ENCODE assay signal across 21 cellular contexts in the genomic region with DNA sequence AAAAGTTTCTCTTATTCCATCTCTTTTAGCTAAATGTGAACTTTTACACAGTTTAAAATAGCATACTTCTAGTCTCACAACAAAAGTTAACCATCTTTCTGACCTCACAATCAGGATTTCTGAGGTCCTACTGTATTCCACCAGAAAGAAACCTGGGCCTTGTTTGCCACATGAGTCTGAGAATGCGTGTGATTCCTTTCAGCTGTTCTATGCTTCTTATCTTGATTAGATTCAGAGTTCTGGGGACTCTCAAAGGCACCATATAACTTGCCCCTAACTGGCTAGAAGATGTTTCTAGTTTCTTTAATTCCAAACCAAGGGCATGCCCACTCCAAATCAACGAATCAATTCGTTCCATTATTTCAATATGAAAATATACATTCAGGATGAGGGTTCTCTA.
DNase-seq lines count a peak whose midpoint lies in the region; ATAC-seq and TF ChIP-seq lines count a peak whose summit lies in the region.
"Had no signal": no experiment of that assay in that cellular context is flagged by ENCODE, and none has a peak within 500 bp of the region (broad histone marks: within the 10 kb centered on the region; RNA-seq: fewer than 3 reads in every experiment).

No MANE protein-coding gene starts in this region.

- no peak for TF ChIP-seq EP300 in sigmoid colon (IDR thresholded peaks at IDR 0.05)

- no peak for DNase-seq in left ventricle myocardium inferior
- DNase-seq in cardiac septum (ENCODE audit: low spot score): no peak
- DNase-seq in sigmoid colon: no peak
- no peak for DNase-seq in activated CD8-positive, alpha-beta T cell treated with anti-CD3 and anti-CD28 coated beads for 36 hours
- no peak for DNase-seq in GDM1 (lab: John Stamatoyannopoulos, UW)
- DNase-seq in NCI-H526 treated with DMSO at 0.1 percent for 48 hours (lab: John Stamatoyannopoulos, UW): no peak
- DNase-seq: 8988T; BE2C; Calu3; CD4-positive, alpha-beta T cell; DMS53; HCEC 1CT; NCI-H1436 treated with DMSO at 0.1 percent for 48 hours; NCI-H2029 treated with DMSO at 0.1 percent for 48 hours; NCI-H2171 treated with DMSO at 0.1 percent for 48 hours; NCI-H446 treated with DMSO at 0.1 percent for 48 hours; NCI-H748 treated with DMSO at 0.1 percent for 48 hours; PC-9 had no signal

- H3K4me3 ChIP-seq in left ventricle myocardium inferior (no peak overlapping the region), mesodermal cell (ENCODE audit: extremely low read depth, insufficient read depth, low read length, poor library complexity, severe bottlenecking) (no peak overlapping the region), sigmoid colon (no peak overlapping the region)
- H3K4me3 ChIP-seq: PC-9 had no signal

- H3K27ac ChIP-seq in left ventricle myocardium inferior (replicated peaks) (peak overlapping the region; percentile 43), mesodermal cell (ENCODE audit: low read depth, low read length, severe bottlenecking) (peak overlapping the region; percentile 74), sigmoid colon (peak overlapping the region; percentile 48 to 76 (median 60))
- H3K27ac ChIP-seq: KMS-11, PC-9 had no signal

- H3K9me3 ChIP-seq in left ventricle myocardium inferior (replicated peaks) (no peaks in the 10 kb centered on the region), mesodermal cell (ENCODE audit: control insufficient read depth, low read length) (no peaks in the 10 kb centered on the region), sigmoid colon (no peaks in the 10 kb centered on the region)
- H3K9me3 ChIP-seq: BE2C had no signal

- no peak overlapping the region for H3K4me3 Mint-ChIP-seq in activated CD8-positive, alpha-beta T cell treated with anti-CD3 and anti-CD28 coated beads for 36 hours
- H3K4me3 Mint-ChIP-seq: CD4-positive, alpha-beta T cell had no signal

- POLR2A ChIA-PET in activated CD8-positive, alpha-beta T cell treated with anti-CD3 and anti-CD28 coated beads for 36 hours (lab: Charles Lee): no interaction called here

- CTCF ChIA-PET in activated CD8-positive, alpha-beta T cell treated with anti-CD3 and anti-CD28 coated beads for 36 hours (lab: Charles Lee): interaction anchor here (1.3 kb wide), 1 partner anchor 9 kb away, joined by 3 read pairs; no protein-coding TSS in a partner anchor

- no peak for ATAC-seq in activated CD8-positive, alpha-beta T cell treated with anti-CD3 and anti-CD28 coated beads for 36 hours
- no peak for ATAC-seq in GM21786 (IDR thresholded peaks at IDR 0.05; ENCODE audit: unreplicated experiment)

- H3K27me3 ChIP-seq in left ventricle myocardium inferior (ENCODE audit: low read depth) (no peaks in the 10 kb centered on the region), sigmoid colon (no peaks in the 10 kb centered on the region)

- H3K4me1 Mint-ChIP-seq in activated CD8-positive, alpha-beta T cell treated with anti-CD3 and anti-CD28 coated beads for 36 hours (ENCODE audit: low read depth): no peaks in the 10 kb centered on the region

- H3K36me3 ChIP-seq in left ventricle myocardium inferior (no peaks in the 10 kb centered on the region), mesodermal cell (ENCODE audit: control insufficient read depth, insufficient read depth, low read length) (no peaks in the 10 kb centered on the region), sigmoid colon (no peaks in the 10 kb centered on the region)
- H3K36me3 ChIP-seq: BE2C had no signal

- no peaks in the 10 kb centered on the region for H3K36me3 Mint-ChIP-seq in activated CD8-positive, alpha-beta T cell treated with anti-CD3 and anti-CD28 coated beads for 36 hours (ENCODE audit: low read depth)

- 91% methylated on average over 1 of the region's 3 CpGs; no CpG with 5 or more reads in 1 of the 2 experiments for WGBS in mesodermal cell (ENCODE audit: insufficient coverage in 2 of 2), 2 experiments
- 90 to 93% methylated on average over 3 of the region's 3 CpGs for WGBS in sigmoid colon, 2 donors

- intact Hi-C loops in left ventricle myocardium inferior (cut with micrococcal nuclease) (no loop called here), cardiac septum (cut with DNase I) (no loop called here), sigmoid colon (cut with DNase I) (no loop called here)
- intact Hi-C loops in activated CD8-positive, alpha-beta T cell treated with anti-CD3 and anti-CD28 coated beads for 36 hours (cut with micrococcal nuclease): no loop called here

- TF ChIP-seq POLR2A in sigmoid colon (IDR thresholded peaks at IDR 0.05): no peak

- no peaks in the 10 kb centered on the region for H3K9me3 Mint-ChIP-seq in activated CD8-positive, alpha-beta T cell treated with anti-CD3 and anti-CD28 coated beads for 36 hours
- H3K9me3 Mint-ChIP-seq: CD4-positive, alpha-beta T cell had no signal

- no peak for TF ChIP-seq CTCF in left ventricle myocardium inferior (IDR thresholded peaks at IDR 0.05; ENCODE audit: borderline replicate concordance)
- TF ChIP-seq CTCF in sigmoid colon (IDR thresholded peaks at IDR 0.05): no peak
- no peak for TF ChIP-seq CTCF in activated CD8-positive, alpha-beta T cell treated with anti-CD3 and anti-CD28 coated beads for 36 hours (IDR thresholded peaks at IDR 0.05)

- no peak overlapping the region for H3K27ac Mint-ChIP-seq in activated CD8-positive, alpha-beta T cell treated with anti-CD3 and anti-CD28 coated beads for 36 hours
- H3K27ac Mint-ChIP-seq: CD4-positive, alpha-beta T cell had no signal

- H3K27me3 Mint-ChIP-seq in activated CD8-positive, alpha-beta T cell treated with anti-CD3 and anti-CD28 coated beads for 36 hours: no peaks in the 10 kb centered on the region
- H3K27me3 Mint-ChIP-seq: CD4-positive, alpha-beta T cell had no signal

- H3K4me1 ChIP-seq in left ventricle myocardium inferior (peaks cover 61% of the 10 kb centered on the region), mesodermal cell (ENCODE audit: control insufficient read depth, insufficient read depth, low read length, poor library complexity, severe bottlenecking) (peaks cover 17% of the 10 kb centered on the region), sigmoid colon (peaks cover 0 to 62% (median 56%) of the 10 kb centered on the region in 4 donors)
- H3K4me1 ChIP-seq: BE2C had no signal
